Comparison of ENCODE assay signal across 8 cellular contexts in genomic region chr11:57644748-57645715, GRCh38. TPM values are rescaled to one million over a fixed set of nuclear protein-coding genes. Genes with fewer than 3 reads are reported as not detected.
A peak's percentile ranks its signal among the peaks of the same experiment; 100 is the strongest.
DNase-seq lines count a peak whose midpoint lies in the region; ATAC-seq and TF ChIP-seq lines count a peak whose summit lies in the region.

No MANE protein-coding gene starts in this region.

- POLR2A ChIA-PET in activated CD4-positive, alpha-beta memory T cell treated with anti-CD3 and anti-CD28 coated beads, Interleukin-2, amount 10 ng/mL, durations not matched to agents 7 days and 5 days (lab: Charles Lee), result interaction anchor here (3.7 kb wide), 1 partner anchor 77 kb away, joined by 15 read pairs; the partner anchor contains the start of gene UBE2L6

- H3K36me3 Mint-ChIP-seq in activated CD4-positive, alpha-beta memory T cell treated with anti-CD3 and anti-CD28 coated beads, Interleukin-2, amount 10 ng/mL, durations not matched to agents 7 days and 5 days (ENCODE audit: low read depth), result no peaks in the 10 kb centered on the region
- H3K36me3 Mint-ChIP-seq in effector memory CD8-positive, alpha-beta T cell (ENCODE audit: insufficient read depth), result peaks cover 3% of the 10 kb centered on the region

- peak; percentile 55 for ATAC-seq in HG03064 (IDR thresholded peaks at IDR 0.05; ENCODE audit: low read depth, unreplicated experiment)
- ATAC-seq in effector memory CD8-positive, alpha-beta T cell (replicated peaks), result peak; percentile 73
- ATAC-seq in mucosa of descending colon, result peak; percentile 83

- TF ChIP-seq CTCF in 22Rv1 (IDR thresholded peaks at IDR 0.05) (peak; percentile 91), GM12875 (IDR thresholded peaks at IDR 0.05; ENCODE audit: borderline replicate concordance, insufficient read depth, low read depth, low read length) (peak; percentile 86), mucosa of descending colon (IDR thresholded peaks at IDR 0.05) (peak; percentile 83)

- H3K4me1 ChIP-seq in mucosa of descending colon (ENCODE audit: low read depth), result no peaks in the 10 kb centered on the region

- DNase-seq in NCI-H526 treated with DMSO at 0.1 percent for 48 hours (lab: John Stamatoyannopoulos, UW) (peak; percentile 47), mucosa of descending colon (peak; percentile 71 to 93 (median 84))
- DNase-seq in activated CD4-positive, alpha-beta memory T cell treated with anti-CD3 and anti-CD28 coated beads, Interleukin-2, amount 10 ng/mL, durations not matched to agents 7 days and 5 days, result peak; percentile 85
- DNase-seq in effector memory CD8-positive, alpha-beta T cell, result peak; percentile 83 to 90 (median 89)
- peak; percentile 92 for DNase-seq in stimulated activated CD8-positive, alpha-beta memory T cell treated with anti-CD3 and anti-CD28 coated beads, Interleukin-4, amount 100 ng/mL, for 48 hours

- H3K27ac Mint-ChIP-seq in activated CD4-positive, alpha-beta memory T cell treated with anti-CD3 and anti-CD28 coated beads, Interleukin-2, amount 10 ng/mL, durations not matched to agents 7 days and 5 days, result no peak overlapping the region
- no peak overlapping the region for H3K27ac Mint-ChIP-seq in effector memory CD8-positive, alpha-beta T cell

- no peak overlapping the region for H3K4me3 Mint-ChIP-seq in activated CD4-positive, alpha-beta memory T cell treated with anti-CD3 and anti-CD28 coated beads, Interleukin-2, amount 10 ng/mL, durations not matched to agents 7 days and 5 days
- H3K4me3 Mint-ChIP-seq in effector memory CD8-positive, alpha-beta T cell, result no peak overlapping the region

- peaks cover 64% of the 10 kb centered on the region for H3K27me3 Mint-ChIP-seq in activated CD4-positive, alpha-beta memory T cell treated with anti-CD3 and anti-CD28 coated beads, Interleukin-2, amount 10 ng/mL, durations not matched to agents 7 days and 5 days
- H3K27me3 Mint-ChIP-seq in effector memory CD8-positive, alpha-beta T cell, result peaks cover 41 to 70% of the 10 kb centered on the region in 2 donors

- intact Hi-C loops in mucosa of descending colon (cut with DNase I, micrococcal nuclease), result loop anchor here (5.0 to 10.0 kb wide), 3 partner anchors 73 to 300 kb away; partner anchors contain the start of gene UBE2L6 (in 1 of the 2)

- CTCF ChIA-PET in activated CD4-positive, alpha-beta memory T cell treated with anti-CD3 and anti-CD28 coated beads, Interleukin-2, amount 10 ng/mL, durations not matched to agents 7 days and 5 days (lab: Charles Lee), result interaction anchor here (0.5 to 9.2 kb wide), 35 partner anchors 8 to 299 kb away, joined by 3 to 206 read pairs (median 4); partner anchors contain the start of genes CLP1, SELENOH, SLC43A1 and TIMM10

- no peaks in the 10 kb centered on the region for H3K36me3 ChIP-seq in mucosa of descending colon (ENCODE audit: low read depth)

- H3K4me3 ChIP-seq in GM12875 (ENCODE audit: low read depth, low read length) (no peak overlapping the region), mucosa of descending colon (no peak overlapping the region)

- H3K9me3 Mint-ChIP-seq in activated CD4-positive, alpha-beta memory T cell treated with anti-CD3 and anti-CD28 coated beads, Interleukin-2, amount 10 ng/mL, durations not matched to agents 7 days and 5 days, result no peaks in the 10 kb centered on the region
- no peaks in the 10 kb centered on the region for H3K9me3 Mint-ChIP-seq in effector memory CD8-positive, alpha-beta T cell

- H3K27ac ChIP-seq in 22Rv1, result no peak overlapping the region

- H3K4me1 Mint-ChIP-seq in activated CD4-positive, alpha-beta memory T cell treated with anti-CD3 and anti-CD28 coated beads, Interleukin-2, amount 10 ng/mL, durations not matched to agents 7 days and 5 days, result peaks cover 31% of the 10 kb centered on the region
- peaks cover 18 to 19% of the 10 kb centered on the region in 2 donors for H3K4me1 Mint-ChIP-seq in effector memory CD8-positive, alpha-beta T cell (ENCODE audit: low read depth in 2 of 2)

- no peaks in the 10 kb centered on the region for H3K9me3 ChIP-seq in mucosa of descending colon

RNA-seq across cellular contexts. Expression of gene YPEL4, which starts 4.7 kb away (rescaled TPM):
- 1 to 10 TPM; 1.5 to 2.2 TPM for total RNA-seq in activated CD4-positive, alpha-beta memory T cell treated with anti-CD3 and anti-CD28 coated beads, Interleukin-2, amount 10 ng/mL, durations not matched to agents 7 days and 5 days
- 1 to 10 TPM in 1 of 3 donors, under 1 TPM in 2; 0.39 to 2.4 (median 0.58) TPM for total RNA-seq in mucosa of descending colon

RNA-seq across cellular contexts. Expression of gene CLP1, which starts 12.5 kb away (rescaled TPM):
- 10 to 100 TPM; 14.8 to 17.5 TPM for total RNA-seq in activated CD4-positive, alpha-beta memory T cell treated with anti-CD3 and anti-CD28 coated beads, Interleukin-2, amount 10 ng/mL, durations not matched to agents 7 days and 5 days
- total RNA-seq in mucosa of descending colon, result 10 to 100 TPM; 10.0 to 13.1 (median 10.9) TPM

RNA-seq across cellular contexts. Expression of gene ZDHHC5, which starts 22.9 kb away (rescaled TPM):
- total RNA-seq in activated CD4-positive, alpha-beta memory T cell treated with anti-CD3 and anti-CD28 coated beads, Interleukin-2, amount 10 ng/mL, durations not matched to agents 7 days and 5 days, result 10 to 100 TPM; 77.6 to 86.6 TPM
- total RNA-seq in mucosa of descending colon, result 10 to 100 TPM; 75.5 to 83.0 (median 81.6) TPM

RNA-seq across cellular contexts. Expression of gene SERPING1, which starts 47.5 kb away (rescaled TPM):
- under 1 TPM; 0.55 to 0.93 TPM for total RNA-seq in activated CD4-positive, alpha-beta memory T cell treated with anti-CD3 and anti-CD28 coated beads, Interleukin-2, amount 10 ng/mL, durations not matched to agents 7 days and 5 days
- total RNA-seq in mucosa of descending colon, result 100 to 1,000 TPM in 2 of 3 donors, 10 to 100 TPM in 1; 31.0 to 224 (median 112) TPM
